In genomic region chr7:3188946-3189345, GRCh38 we compare ENCODE assay signal across 17 cellular contexts.
A peak's percentile ranks its signal among the peaks of the same experiment; 100 is the strongest.
DNase-seq lines count a peak whose midpoint lies in the region; ATAC-seq, FAIRE-seq and TF ChIP-seq lines count a peak whose summit lies in the region.
"Had no signal": no experiment of that assay in that cellular context is flagged by ENCODE, and none has a peak within 500 bp of the region (broad histone marks: within the 10 kb centered on the region; RNA-seq: fewer than 3 reads in every experiment).

No MANE protein-coding gene starts in this region.

- peak overlapping the region; percentile 49; the same call in 1 of the 2 replicates for H2AFZ ChIP-seq in H1 (ENCODE audit: low read length)

- CTCF ChIA-PET in H1 (lab: Charles Lee; ENCODE audit: partially characterized antibody): interaction anchor here (1.6 kb wide), 1 partner anchor 12 kb away, joined by 4 read pairs; no protein-coding TSS in a partner anchor

- H3K23me2 ChIP-seq in H1 (ENCODE audit: low read depth, low read length): no peaks in the 10 kb centered on the region

- H3K36me3 ChIP-seq in H1 (ENCODE audit: control insufficient read depth in 2 of 4, insufficient read depth in 4 of 4, low read length in 3 of 4): no peaks in the 10 kb centered on the region

- H3K9me3 ChIP-seq in H1 (ENCODE audit: insufficient read depth in 2 of 2, low read depth in 1 of 2, low read length in 1 of 2): peaks cover 0 to 5% of the 10 kb centered on the region in 2 experiments; a peak in 1 of 4 replicates
- H3K9me3 ChIP-seq: Caco-2 had no signal

- no peak overlapping the region for H2BK20ac ChIP-seq in H1 (ENCODE audit: low read length)

- no peak overlapping the region for H2AK5ac ChIP-seq in H1 (ENCODE audit: low read depth, low read length)

- no peak overlapping the region for H3K4me3 ChIP-seq in H1 (ENCODE audit: extremely low read depth in 1 of 4, insufficient read depth in 2 of 4, low read depth in 3 of 4, low read length in 4 of 4)

- POLR2A ChIA-PET in H1 (lab: Charles Lee; ENCODE audit: partially characterized antibody): no interaction called here

- TF ChIP-seq POLR2A in H1 (IDR thresholded peaks at IDR 0.05; ENCODE audit: control extremely low read depth in 1 of 2, low read depth in 2 of 2, low read length in 2 of 2): no peak

- TF ChIP-seq RAD21 in H1 (IDR thresholded peaks at IDR 0.05 in 1 of 2, conservative IDR thresholded peaks at IDR 0.05 in 1 of 2; ENCODE audit: low read depth in 2 of 2, low read length in 2 of 2): no peak

- H3K79me2 ChIP-seq in H1 (ENCODE audit: control insufficient read depth in 1 of 2, insufficient read depth in 2 of 2, low read length in 2 of 2): no peaks in the 10 kb centered on the region

- H3K18ac ChIP-seq in H1 (ENCODE audit: extremely low read depth, low read length): no peak overlapping the region

- H3K14ac ChIP-seq in H1 (ENCODE audit: insufficient read length): no peak overlapping the region

- peak overlapping the region; percentile 53; the same call in 1 of the 2 replicates for H2BK12ac ChIP-seq in H1 (ENCODE audit: low read depth, low read length)

- H4K5ac ChIP-seq in H1 (ENCODE audit: insufficient read length, low read depth, low read length): no peak overlapping the region

- H3K56ac ChIP-seq in H1 (replicated peaks; ENCODE audit: insufficient read length, low read depth, low read length): no peak overlapping the region

- H3K9ac ChIP-seq in H1 (replicated peaks in 1 of 4; ENCODE audit: extremely low read depth in 1 of 4, low read depth in 3 of 4, low read length in 3 of 4): no peak overlapping the region
- H3K9ac ChIP-seq: KMS-11 had no signal

- no peak for ATAC-seq in HG02571 (IDR thresholded peaks at IDR 0.05; ENCODE audit: unreplicated experiment)
- ATAC-seq: HCT116, SK-N-SH treated with all-trans-retinoic acid at 6 μM for 48 hours had no signal

- WGBS in H1 (ENCODE audit: extremely low coverage in 1 of 2, insufficient coverage in 1 of 2, insufficient read length in 1 of 2, insufficient replicate concordance in 2 of 2, low coverage in 1 of 2, low lambda C conversion rate in 2 of 2, missing lambda C conversion rate in 1 of 2), 2 experiments: 88% methylated on average over 9 of the region's 9 CpGs; no CpG with 5 or more reads in 1 of the 2 experiments

- TF ChIP-seq CTCF in H1 (IDR thresholded peaks at IDR 0.05; ENCODE audit: control extremely low read depth in 1 of 3, insufficient read depth in 1 of 3, low read depth in 1 of 3, low read length in 3 of 3): no peak

- peak overlapping the region; percentile 80 for H4K91ac ChIP-seq in H1 (replicated peaks; ENCODE audit: insufficient read length, low read length)

- H2BK120ac ChIP-seq in H1 (replicated peaks; ENCODE audit: low read depth, low read length): peak overlapping the region; percentile 34

- no peaks in the 10 kb centered on the region for H4K20me1 ChIP-seq in H1 (replicated peaks in 1 of 2; ENCODE audit: control insufficient read depth in 1 of 2, insufficient read depth in 2 of 2, low read length in 2 of 2)

- H2BK15ac ChIP-seq in H1 (ENCODE audit: low read length): no peak overlapping the region

- H3K79me1 ChIP-seq in H1 (ENCODE audit: low read depth, low read length): no peaks in the 10 kb centered on the region; the same call in 1 of the 2 replicates

- H3K23ac ChIP-seq in H1 (ENCODE audit: insufficient read length): no peak overlapping the region

- no peak overlapping the region for H3K4ac ChIP-seq in H1 (replicated peaks; ENCODE audit: insufficient read length, low read depth, low read length)

- no peak for FAIRE-seq in H1 (lab: Jason Lieb, UNC)
- FAIRE-seq: GM19239 had no signal

- peak; percentile 46 for DNase-seq in LHCN-M2 (ENCODE audit: low read depth)
- DNase-seq in NCI-H524 (lab: John Stamatoyannopoulos, UW): peak; percentile 27 to 84
- DNase-seq in H1 (ENCODE audit: low read depth in 1 of 2, low spot score in 2 of 2): no peak
- DNase-seq in posterior vena cava (ENCODE audit: low spot score): peak; percentile 58
- no peak for DNase-seq in GM03348 (ENCODE audit: low spot score)
- no peak for DNase-seq in T1000 (lab: John Stamatoyannopoulos, UW)
- DNase-seq: Caco-2, DMS53, NCI-H1092 treated with DMSO at 0.1 percent for 48 hours, NCI-H446 treated with DMSO at 0.1 percent for 48 hours, NCI-H82, T-helper 1 cell had no signal

- no peak for TF ChIP-seq EP300 in H1 (IDR thresholded peaks at IDR 0.05; ENCODE audit: borderline replicate concordance in 1 of 2, low read depth in 2 of 2, low read length in 2 of 2)

- no peak overlapping the region for H3K27ac ChIP-seq in H1 (ENCODE audit: low read depth, low read length)
- H3K27ac ChIP-seq: KMS-11 had no signal

- H2BK5ac ChIP-seq in H1 (ENCODE audit: low read depth, low read length): no peak overlapping the region; the same call in 1 of the 2 replicates

- no peak overlapping the region for H3K4me2 ChIP-seq in H1 (ENCODE audit: insufficient read depth in 1 of 2, low read depth in 2 of 2, low read length in 2 of 2)
- H3K4me2 ChIP-seq: KMS-11 had no signal

- peaks cover 2 to 9% (median 4%) of the 10 kb centered on the region in 4 experiments; a peak in 3 of 7 replicates for H3K4me1 ChIP-seq in H1 (replicated peaks in 1 of 4; ENCODE audit: control insufficient read depth in 3 of 4, insufficient read depth in 4 of 4, low read length in 3 of 4)
- H3K4me1 ChIP-seq: Caco-2 had no signal

- no peaks in the 10 kb centered on the region for H3K27me3 ChIP-seq in H1 (replicated peaks in 1 of 4; ENCODE audit: control insufficient read depth in 3 of 4, extremely low read depth in 1 of 4, insufficient read depth in 3 of 4, low read length in 3 of 4)

- H4K8ac ChIP-seq in H1 (ENCODE audit: extremely low read depth, insufficient read depth, low read length): no peak overlapping the region

- intact Hi-C loops in posterior vena cava (cut with DNase I): loop anchor here in 1 of 2 donors (2.0 kb wide), 1 partner anchor 500 kb away; no protein-coding TSS in a partner anchor

TF ChIP-seq in H1, 55 proteins besides CTCF, POLR2A, EP300 and RAD21:
- TF ChIP-seq NRF1 (IDR thresholded peaks at IDR 0.05; ENCODE audit: low read depth, low read length) (no peak), EZH2 (IDR thresholded peaks at IDR 0.05; ENCODE audit: low read depth, low read length, severe bottlenecking) (no peak), BRCA1 (IDR thresholded peaks at IDR 0.05; ENCODE audit: low read depth, low read length) (no peak), SIN3A (conservative IDR thresholded peaks at IDR 0.05 in 1 of 2, IDR thresholded peaks at IDR 0.05 in 1 of 2; ENCODE audit: low read depth in 1 of 2, low read length in 2 of 2) (no peak), SP2 (IDR thresholded peaks at IDR 0.05; ENCODE audit: low read length) (no peak), RFX5 (IDR thresholded peaks at IDR 0.05; ENCODE audit: borderline replicate concordance, low read depth, low read length) (no peak), SIX5 (IDR thresholded peaks at IDR 0.05; ENCODE audit: low read depth, low read length) (no peak), POU5F1 (IDR thresholded peaks at IDR 0.05; ENCODE audit: low read depth, low read length) (no peak), TAF7 (optimal IDR thresholded peaks at IDR 0.05; ENCODE audit: borderline replicate concordance, low read depth, low read length) (no peak), MAFK (IDR thresholded peaks at IDR 0.05; ENCODE audit: low read depth, low read length) (no peak), JUND (IDR thresholded peaks at IDR 0.05; ENCODE audit: low read length) (no peak), KDM5A (IDR thresholded peaks at IDR 0.05; ENCODE audit: low read length) (no peak), CBX5 (IDR thresholded peaks at IDR 0.05; ENCODE audit: low read depth, low read length) (no peak), TBP (IDR thresholded peaks at IDR 0.05; ENCODE audit: low read depth, low read length) (no peak), SUZ12 (IDR thresholded peaks at IDR 0.05; ENCODE audit: low read length) (no peak)
- TF ChIP-seq, protein P1, sequence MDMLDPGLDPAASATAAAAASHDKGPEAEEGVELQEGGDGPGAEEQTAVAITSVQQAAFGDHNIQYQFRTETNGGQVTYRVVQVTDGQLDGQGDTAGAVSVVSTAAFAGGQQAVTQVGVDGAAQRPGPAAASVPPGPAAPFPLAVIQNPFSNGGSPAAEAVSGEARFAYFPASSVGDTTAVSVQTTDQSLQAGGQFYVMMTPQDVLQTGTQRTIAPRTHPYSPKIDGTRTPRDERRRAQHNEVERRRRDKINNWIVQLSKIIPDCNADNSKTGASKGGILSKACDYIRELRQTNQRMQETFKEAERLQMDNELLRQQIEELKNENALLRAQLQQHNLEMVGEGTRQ (IDR thresholded peaks at IDR 0.05; ENCODE audit: low read length): no peak

Comparison
In these comparisons a context has a peak if more than half of its experiments do, and no peak if none do; other contexts are left out.
1. DNase-seq: peak in LHCN-M2 (single experiment), NCI-H524 (2 of 2) and posterior vena cava (single experiment); none in H1 (0 of 2), GM03348 (single experiment) and T1000 (single experiment).